ENCODE assay signal across 15 cellular contexts in genomic region chr4:60019180-60019579, GRCh38.
A peak's percentile ranks its signal among the peaks of the same experiment; 100 is the strongest.
DNase-seq lines count a peak whose midpoint lies in the region; ATAC-seq, FAIRE-seq and TF ChIP-seq lines count a peak whose summit lies in the region.
"Had no signal": no experiment of that assay in that cellular context is flagged by ENCODE, and none has a peak within 500 bp of the region (broad histone marks: within the 10 kb centered on the region; RNA-seq: fewer than 3 reads in every experiment).

No MANE protein-coding gene starts in this region.

- no peak for FAIRE-seq in HepG2 (lab: Jason Lieb, UNC)
- FAIRE-seq: HTR-8/SVneo had no signal

- no peak overlapping the region for H3K9ac ChIP-seq in liver (ENCODE audit: low read depth in 1 of 2, low read length in 2 of 2)
- H3K9ac ChIP-seq in HepG2 (ENCODE audit: insufficient read depth, low read depth, low read length), result no peak overlapping the region
- H3K9ac ChIP-seq in PC-3 (ENCODE audit: low read length), result no peak overlapping the region
- no peak overlapping the region for H3K9ac ChIP-seq in endodermal cell (ENCODE audit: extremely low read depth, low read length, poor library complexity, severe bottlenecking)
- H3K9ac ChIP-seq: BLaER1 treated with 17β-estradiol and CSF1 and Interleukin-3, amounts not matched to agents 10 nM and 100 nM; GM23248 had no signal

- POLR2A ChIA-PET in HepG2 (lab: Yijun Ruan, JAX), result no interaction called here
- POLR2A ChIA-PET in PC-3 (lab: Charles Lee; ENCODE audit: unreplicated experiment), result no interaction called here
- POLR2A ChIA-PET in CD8-positive, alpha-beta T cell (lab: Charles Lee), result no interaction called here

- H3K9me3 Mint-ChIP-seq in endodermal cell, result no peaks in the 10 kb centered on the region
- H3K9me3 Mint-ChIP-seq in CD8-positive, alpha-beta T cell, result peaks cover 4% of the 10 kb centered on the region

- H3K4me1 ChIP-seq in liver (ENCODE audit: control insufficient read depth in 4 of 4, insufficient read depth in 4 of 4, low read length in 3 of 4) (no peaks in the 10 kb centered on the region), HepG2 (ENCODE audit: insufficient read depth, low read length) (no peaks in the 10 kb centered on the region), PC-3 (ENCODE audit: insufficient read depth, low read length) (no peaks in the 10 kb centered on the region), endodermal cell (ENCODE audit: control insufficient read depth, insufficient read depth, low read length) (no peaks in the 10 kb centered on the region)
- no peaks in the 10 kb centered on the region for H3K4me1 ChIP-seq in CD8-positive, alpha-beta T cell (ENCODE audit: insufficient read depth, low read length)
- H3K4me1 ChIP-seq: BLaER1 treated with 17β-estradiol and CSF1 and Interleukin-3, amounts not matched to agents 10 nM and 100 nM had no signal

- no peak overlapping the region for H3K4me3 Mint-ChIP-seq in endodermal cell
- H3K4me3 Mint-ChIP-seq in CD8-positive, alpha-beta T cell, result no peak overlapping the region
- H3K4me3 Mint-ChIP-seq: CD4-positive, alpha-beta T cell had no signal

- DNase-seq in HepG2 (ENCODE audit: low spot score) (no peak), PC-3 (no peak), endodermal cell (no peak), GM13976 (ENCODE audit: low spot score) (no peak)
- DNase-seq in CD8-positive, alpha-beta T cell, result no peak
- DNase-seq: ACHN; CD4-positive, alpha-beta T cell; DMS153; GF-D8; GM23248 had no signal

- no peaks in the 10 kb centered on the region for H3K4me1 Mint-ChIP-seq in endodermal cell
- H3K4me1 Mint-ChIP-seq in CD8-positive, alpha-beta T cell (ENCODE audit: low read depth), result no peaks in the 10 kb centered on the region

- TF ChIP-seq EP300 in HepG2 (IDR thresholded peaks at IDR 0.05; ENCODE audit: low read depth in 2 of 2, low read length in 2 of 2), result no peak
- TF ChIP-seq EP300 in HepG2 (CRISPR knock-in tag; IDR thresholded peaks at IDR 0.05; ENCODE audit: borderline replicate concordance), result no peak

- TF ChIP-seq CTCF in liver (IDR thresholded peaks at IDR 0.05; ENCODE audit: low read depth, low read length, missing input control) (no peak), HepG2 (CRISPR knock-in tag; IDR thresholded peaks at IDR 0.05) (no peak), PC-3 (conservative IDR thresholded peaks at IDR 0.05; ENCODE audit: low read depth, low read length) (no peak; the same call in 1 of the 2 replicates), endodermal cell (conservative IDR thresholded peaks at IDR 0.05) (peak; percentile 51), GM13976 (IDR thresholded peaks at IDR 0.05; ENCODE audit: borderline replicate concordance, control extremely low read depth, extremely low read depth, insufficient read depth, missing control alignments) (no peak)
- TF ChIP-seq CTCF in CD8-positive, alpha-beta T cell (IDR thresholded peaks at IDR 0.05), result no peak

- H3K9me2 ChIP-seq in PC-3 (replicated peaks; ENCODE audit: low read length), result no peaks in the 10 kb centered on the region

- H3K27ac ChIP-seq in liver (ENCODE audit: low read depth in 1 of 2, low read length in 2 of 2), result no peak overlapping the region
- H3K27ac ChIP-seq in HepG2 (ENCODE audit: extremely low read length, insufficient read depth, low read length), result no peak overlapping the region
- no peak overlapping the region for H3K27ac ChIP-seq in PC-3 (ENCODE audit: low read length)
- no peak overlapping the region for H3K27ac ChIP-seq in endodermal cell (ENCODE audit: low read depth, low read length)
- no peak overlapping the region for H3K27ac ChIP-seq in CD8-positive, alpha-beta T cell (ENCODE audit: low read depth, low read length)
- H3K27ac ChIP-seq: BLaER1 treated with 17β-estradiol and CSF1 and Interleukin-3, amounts not matched to agents 10 nM and 100 nM; GM23248 had no signal

- peak; percentile 11 to 31 for TF ChIP-seq RAD21 in liver (IDR thresholded peaks at IDR 0.05)
- TF ChIP-seq RAD21 in HepG2 (CRISPR knock-in tag; IDR thresholded peaks at IDR 0.05), result no peak

- H4K20me1 ChIP-seq in HepG2 (ENCODE audit: insufficient read depth, low read length), result no peaks in the 10 kb centered on the region
- no peaks in the 10 kb centered on the region for H4K20me1 ChIP-seq in PC-3 (ENCODE audit: low read length)
- H4K20me1 ChIP-seq: BLaER1 treated with 17β-estradiol and CSF1 and Interleukin-3, amounts not matched to agents 10 nM and 100 nM had no signal

- H2AFZ ChIP-seq in HepG2 (ENCODE audit: low read length), result no peak overlapping the region
- H2AFZ ChIP-seq in PC-3 (ENCODE audit: low read length), result 0 out of 2 replicates have a peak overlapping the region, but pooled peaks have one; percentile 9
- H2AFZ ChIP-seq: GM23248 had no signal

- no peak for TF ChIP-seq POLR2A in HepG2 (IDR thresholded peaks at IDR 0.05; ENCODE audit: insufficient read depth in 1 of 2, low read depth in 2 of 2, low read length in 2 of 2)

- in situ Hi-C loops in HepG2 (cut with HindIII; ENCODE audit: extremely low pct_ligation_motif_present, low pct_unique_long_range_greater_than_20kb), result no loop called here
- in situ Hi-C loops in GM13976 (cut with MboI; ENCODE audit: low sequenced_read_pairs, unreplicated experiment), result no loop called here

- H3K79me2 ChIP-seq in HepG2 (ENCODE audit: insufficient read depth, low read length) (no peaks in the 10 kb centered on the region), PC-3 (ENCODE audit: low read length) (no peaks in the 10 kb centered on the region)

- WGBS in liver, result 75% methylated on average over 2 of the region's 2 CpGs
- 16% methylated on average over 2 of the region's 2 CpGs for WGBS in HepG2 (ENCODE audit: low lambda C conversion rate)
- 89 to 92% methylated on average over 2 of the region's 2 CpGs for WGBS in endodermal cell (ENCODE audit: insufficient coverage in 1 of 2, insufficient read length in 1 of 2), 2 experiments

- CTCF ChIA-PET in HepG2 (lab: Yijun Ruan, JAX; ENCODE audit: low intra/inter-chr PET ratio, low total read pairs), result no interaction called here
- CTCF ChIA-PET in PC-3 (lab: Charles Lee), result no interaction called here
- CTCF ChIA-PET in CD8-positive, alpha-beta T cell (lab: Charles Lee), result interaction anchor here (0.9 kb wide), 1 partner anchor 10 kb away, joined by 3 read pairs; no protein-coding TSS in a partner anchor

- BruUV-seq in HepG2 (replicated peaks; lab: Mats Ljungman, UMichigan), result no TSS peak
- no TSS peak for BruUV-seq in PC-3 (replicated peaks; lab: Mats Ljungman, UMichigan)

- no peaks in the 10 kb centered on the region for H3K27me3 Mint-ChIP-seq in endodermal cell (ENCODE audit: insufficient read depth)
- no peaks in the 10 kb centered on the region for H3K27me3 Mint-ChIP-seq in CD8-positive, alpha-beta T cell (ENCODE audit: low read depth)
- H3K27me3 Mint-ChIP-seq: CD4-positive, alpha-beta T cell had no signal

- no peaks in the 10 kb centered on the region for H3F3A ChIP-seq in PC-3 (ENCODE audit: low read length, unreplicated experiment)

- H3K27me3 ChIP-seq in liver (ENCODE audit: control insufficient read depth in 4 of 4, insufficient read depth in 4 of 4, low read length in 3 of 4) (no peaks in the 10 kb centered on the region), HepG2 (ENCODE audit: control insufficient read depth in 1 of 2, insufficient read depth in 2 of 2, low read length in 2 of 2) (no peaks in the 10 kb centered on the region), PC-3 (ENCODE audit: low read length) (no peaks in the 10 kb centered on the region), endodermal cell (ENCODE audit: control insufficient read depth, insufficient read depth, low read length, poor library complexity, severe bottlenecking) (no peaks in the 10 kb centered on the region)
- H3K27me3 ChIP-seq in CD8-positive, alpha-beta T cell (ENCODE audit: insufficient read depth, low read length), result no peaks in the 10 kb centered on the region
- H3K27me3 ChIP-seq: BLaER1 treated with 17β-estradiol and CSF1 and Interleukin-3, amounts not matched to agents 10 nM and 100 nM had no signal

- H3K9me3 ChIP-seq in liver (ENCODE audit: control insufficient read depth in 4 of 4, low read length in 3 of 4) (no peaks in the 10 kb centered on the region), HepG2 (ENCODE audit: low read length) (no peaks in the 10 kb centered on the region), PC-3 (ENCODE audit: low read length) (no peaks in the 10 kb centered on the region), endodermal cell (ENCODE audit: control insufficient read depth, low read length) (no peaks in the 10 kb centered on the region)
- H3K9me3 ChIP-seq in CD8-positive, alpha-beta T cell (ENCODE audit: low read length), result no peaks in the 10 kb centered on the region
- H3K9me3 ChIP-seq: BLaER1 treated with 17β-estradiol and CSF1 and Interleukin-3, amounts not matched to agents 10 nM and 100 nM; HAP-1 had no signal

- intact Hi-C loops in HepG2 (cut with micrococcal nuclease; ENCODE audit: unreplicated experiment), result no loop called here
- intact Hi-C loops in PC-3 (cut with micrococcal nuclease), result loop anchor here (10.0 kb wide), 1 partner anchor 774 kb away; no protein-coding TSS in a partner anchor
- intact Hi-C loops in CD8-positive, alpha-beta T cell (cut with DNase I, micrococcal nuclease), result no loop called here

- no peak overlapping the region for H3K27ac Mint-ChIP-seq in endodermal cell
- no peak overlapping the region for H3K27ac Mint-ChIP-seq in CD8-positive, alpha-beta T cell
- H3K27ac Mint-ChIP-seq: CD4-positive, alpha-beta T cell had no signal

- ATAC-seq in HepG2, result no peak
- ATAC-seq in PC-3, result no peak
- ATAC-seq in CD8-positive, alpha-beta T cell, result no peak
- ATAC-seq in GM18907 (IDR thresholded peaks at IDR 0.05; ENCODE audit: unreplicated experiment), result no peak

- no peaks in the 10 kb centered on the region for H3K36me3 ChIP-seq in liver (ENCODE audit: control insufficient read depth in 4 of 4, insufficient read depth in 3 of 4, low read depth in 1 of 4, low read length in 3 of 4)
- H3K36me3 ChIP-seq in HepG2 (replicated peaks in 1 of 2; ENCODE audit: control insufficient read depth in 1 of 2, insufficient read depth in 2 of 2, low read length in 2 of 2), result no peaks in the 10 kb centered on the region
- H3K36me3 ChIP-seq in PC-3 (ENCODE audit: low read depth, low read length), result no peaks in the 10 kb centered on the region
- H3K36me3 ChIP-seq in endodermal cell (ENCODE audit: control insufficient read depth, insufficient read depth, low read length), result no peaks in the 10 kb centered on the region
- no peaks in the 10 kb centered on the region for H3K36me3 ChIP-seq in CD8-positive, alpha-beta T cell (ENCODE audit: insufficient read depth, low read length)
- H3K36me3 ChIP-seq: BLaER1 treated with 17β-estradiol and CSF1 and Interleukin-3, amounts not matched to agents 10 nM and 100 nM; HAP-1 had no signal

- H3K36me3 Mint-ChIP-seq in endodermal cell (ENCODE audit: low read depth), result no peaks in the 10 kb centered on the region
- no peaks in the 10 kb centered on the region for H3K36me3 Mint-ChIP-seq in CD8-positive, alpha-beta T cell

- H3K4me3 ChIP-seq in liver (ENCODE audit: low read depth in 1 of 3, low read length in 3 of 3), result no peak overlapping the region
- H3K4me3 ChIP-seq in HepG2 (replicated peaks in 1 of 3; ENCODE audit: insufficient read depth in 1 of 3, low read depth in 2 of 3, low read length in 3 of 3), result no peak overlapping the region
- H3K4me3 ChIP-seq in PC-3 (ENCODE audit: low read length), result no peak overlapping the region
- no peak overlapping the region for H3K4me3 ChIP-seq in endodermal cell (ENCODE audit: low read length)
- H3K4me3 ChIP-seq in CD8-positive, alpha-beta T cell (ENCODE audit: low read depth, low read length), result no peak overlapping the region
- H3K4me3 ChIP-seq: BLaER1 treated with 17β-estradiol and CSF1 and Interleukin-3, amounts not matched to agents 10 nM and 100 nM; GM23248; HAP-1 had no signal

- no peak overlapping the region for H3K4me2 ChIP-seq in HepG2 (ENCODE audit: low read depth, low read length)
- no peak overlapping the region for H3K4me2 ChIP-seq in PC-3 (ENCODE audit: low read length)
- H3K4me2 ChIP-seq: BLaER1 treated with 17β-estradiol and CSF1 and Interleukin-3, amounts not matched to agents 10 nM and 100 nM had no signal
